ENCODE assay signal across 1 cellular context in genomic region chr6:154218336-154218735, GRCh38.
TF ChIP-seq lines count a peak whose summit lies in the region.

No MANE protein-coding gene starts in this region.

TF ChIP-seq in WTC11, 78 proteins besides CTCF, POLR2A, EP300 and RAD21 (continued from another document):
- TF ChIP-seq ZNF512 (CRISPR knock-in tag; IDR thresholded peaks at IDR 0.05; ENCODE audit: borderline replicate concordance) (no peak), NR3C1 (CRISPR knock-in tag; conservative IDR thresholded peaks at IDR 0.05; ENCODE audit: low read depth) (no peak), ELF4 (CRISPR knock-in tag; IDR thresholded peaks at IDR 0.05; ENCODE audit: low read depth) (no peak), ESRRA (CRISPR knock-in tag; IDR thresholded peaks at IDR 0.05; ENCODE audit: borderline replicate concordance) (no peak), CDX4 (CRISPR knock-in tag; IDR thresholded peaks at IDR 0.05; ENCODE audit: borderline replicate concordance) (no peak), IRF1 (CRISPR knock-in tag; IDR thresholded peaks at IDR 0.05) (no peak), NR1H2 (CRISPR knock-in tag; IDR thresholded peaks at IDR 0.05) (no peak), ZMAT4 (CRISPR knock-in tag; IDR thresholded peaks at IDR 0.05) (no peak), STAT6 (CRISPR knock-in tag; conservative IDR thresholded peaks at IDR 0.05; ENCODE audit: low read depth) (no peak)
